12 cellular contexts compared by ENCODE assay signal in genomic region chrX:150084474-150085229, GRCh38.
DNase-seq lines count a peak whose midpoint lies in the region; TF ChIP-seq lines count a peak whose summit lies in the region.
"Had no signal": no experiment of that assay in that cellular context is flagged by ENCODE, and none has a peak within 500 bp of the region (broad histone marks: within the 10 kb centered on the region; RNA-seq: fewer than 3 reads in every experiment).

No MANE protein-coding gene starts in this region.

- H3K4me1 Mint-ChIP-seq in HFFc6 (ENCODE audit: low read depth) = peaks cover 44% of the 10 kb centered on the region

- no peak overlapping the region for H3K4me3 ChIP-seq in A673 (ENCODE audit: low read depth, low read length, poor library complexity, severe bottlenecking)
- H3K4me3 ChIP-seq: adrenal gland, esophagus squamous epithelium had no signal

- no peaks in the 10 kb centered on the region for H3K9me3 ChIP-seq in A673 (ENCODE audit: low read depth, low read length, poor library complexity, severe bottlenecking)
- H3K9me3 ChIP-seq: adrenal gland, esophagus squamous epithelium had no signal

- peak; percentile 30 for DNase-seq in A673 (ENCODE audit: low spot score)
- peak; percentile 62 for DNase-seq in HFFc6
- DNase-seq in amniotic stem cell (lab: John Stamatoyannopoulos, UW) = peak; percentile 31
- DNase-seq in hepatic stellate cell (ENCODE audit: low spot score) = peak; percentile 23
- no peak for DNase-seq in T-helper 2 cell
- DNase-seq in OCI-M1 (lab: John Stamatoyannopoulos, UW) = no peak
- no peak for DNase-seq in stimulated activated CD4-positive, alpha-beta T cell treated with anti-CD3 and anti-CD28 coated beads, Interleukin-4, amount 100 ng/mL, for 24 hours
- DNase-seq in activated naive CD4-positive, alpha-beta T cell (lab: John Stamatoyannopoulos, UW) = no peak
- DNase-seq: adrenal gland; CD8-positive, alpha-beta T cell; esophagus squamous epithelium had no signal

- peak overlapping the region; percentile 72 for H3K27ac Mint-ChIP-seq in HFFc6
- H3K27ac Mint-ChIP-seq: CD8-positive, alpha-beta T cell; T-helper 1 cell treated with Interleukin-12 subunit alpha and Interleukin-12 subunit beta and Interleukin-4 antibody, amounts not matched to agents 30 μg/mL and 1 μg/mL, for 36 hours had no signal

- TF ChIP-seq CTCF in A673 (conservative IDR thresholded peaks at IDR 0.05; ENCODE audit: low read depth, low read length) (no peak), HFFc6 (IDR thresholded peaks at IDR 0.05) (no peak)

- POLR2A ChIA-PET in A673 (lab: Charles Lee; ENCODE audit: low non-redundant PET) = no interaction called here

- CTCF ChIA-PET in A673 (lab: Charles Lee) = no interaction called here

- H3K9me3 Mint-ChIP-seq in HFFc6 = no peaks in the 10 kb centered on the region
- H3K9me3 Mint-ChIP-seq: CD8-positive, alpha-beta T cell; T-helper 1 cell treated with Interleukin-12 subunit alpha and Interleukin-12 subunit beta and Interleukin-4 antibody, amounts not matched to agents 30 μg/mL and 1 μg/mL, for 36 hours had no signal

- intact Hi-C loops in A673 (cut with micrococcal nuclease; ENCODE audit: unreplicated experiment) = no loop called here

- no peaks in the 10 kb centered on the region for H3K27me3 Mint-ChIP-seq in HFFc6 (ENCODE audit: insufficient read depth)

- no TSS peak for BruUV-seq in A673 (replicated peaks; lab: Mats Ljungman, UMichigan)

- H3K4me1 ChIP-seq in A673 (ENCODE audit: insufficient read depth, low read length, poor library complexity, severe bottlenecking) = no peaks in the 10 kb centered on the region
- H3K4me1 ChIP-seq: adrenal gland, esophagus squamous epithelium had no signal

- no peak overlapping the region for H3K27ac ChIP-seq in A673 (ENCODE audit: low read depth, low read length, poor library complexity, severe bottlenecking)
- H3K27ac ChIP-seq: esophagus squamous epithelium had no signal

- no peaks in the 10 kb centered on the region for H3K27me3 ChIP-seq in A673 (replicated peaks; ENCODE audit: insufficient read depth, low read depth, low read length, poor library complexity)
- H3K27me3 ChIP-seq: adrenal gland, esophagus squamous epithelium had no signal

- no peaks in the 10 kb centered on the region for H3K36me3 ChIP-seq in A673 (ENCODE audit: insufficient read depth, low read length, poor library complexity, severe bottlenecking)
- H3K36me3 ChIP-seq: adrenal gland, esophagus squamous epithelium had no signal

- H3K36me3 Mint-ChIP-seq in HFFc6 (ENCODE audit: low read depth) = no peaks in the 10 kb centered on the region
- H3K36me3 Mint-ChIP-seq: CD8-positive, alpha-beta T cell had no signal

- peak overlapping the region; percentile 58 for H3K4me3 Mint-ChIP-seq in HFFc6
- H3K4me3 Mint-ChIP-seq: CD8-positive, alpha-beta T cell; T-helper 1 cell treated with Interleukin-12 subunit alpha and Interleukin-12 subunit beta and Interleukin-4 antibody, amounts not matched to agents 30 μg/mL and 1 μg/mL, for 36 hours had no signal

Comparison
In these comparisons a context has a peak if more than half of its experiments do, and no peak if none do; other contexts are left out.
1. DNase-seq: peak in A673 (single experiment), HFFc6 (single experiment), amniotic stem cell (single experiment) and hepatic stellate cell (single experiment); none in T-helper 2 cell (0 of 5), OCI-M1 (single experiment), stimulated activated CD4-positive, alpha-beta T cell treated with anti-CD3 and anti-CD28 coated beads, Interleukin-4, amount 100 ng/mL, for 24 hours (single experiment) and activated naive CD4-positive, alpha-beta T cell (0 of 4).